9 cellular contexts compared by ENCODE assay signal in the genomic region with DNA sequence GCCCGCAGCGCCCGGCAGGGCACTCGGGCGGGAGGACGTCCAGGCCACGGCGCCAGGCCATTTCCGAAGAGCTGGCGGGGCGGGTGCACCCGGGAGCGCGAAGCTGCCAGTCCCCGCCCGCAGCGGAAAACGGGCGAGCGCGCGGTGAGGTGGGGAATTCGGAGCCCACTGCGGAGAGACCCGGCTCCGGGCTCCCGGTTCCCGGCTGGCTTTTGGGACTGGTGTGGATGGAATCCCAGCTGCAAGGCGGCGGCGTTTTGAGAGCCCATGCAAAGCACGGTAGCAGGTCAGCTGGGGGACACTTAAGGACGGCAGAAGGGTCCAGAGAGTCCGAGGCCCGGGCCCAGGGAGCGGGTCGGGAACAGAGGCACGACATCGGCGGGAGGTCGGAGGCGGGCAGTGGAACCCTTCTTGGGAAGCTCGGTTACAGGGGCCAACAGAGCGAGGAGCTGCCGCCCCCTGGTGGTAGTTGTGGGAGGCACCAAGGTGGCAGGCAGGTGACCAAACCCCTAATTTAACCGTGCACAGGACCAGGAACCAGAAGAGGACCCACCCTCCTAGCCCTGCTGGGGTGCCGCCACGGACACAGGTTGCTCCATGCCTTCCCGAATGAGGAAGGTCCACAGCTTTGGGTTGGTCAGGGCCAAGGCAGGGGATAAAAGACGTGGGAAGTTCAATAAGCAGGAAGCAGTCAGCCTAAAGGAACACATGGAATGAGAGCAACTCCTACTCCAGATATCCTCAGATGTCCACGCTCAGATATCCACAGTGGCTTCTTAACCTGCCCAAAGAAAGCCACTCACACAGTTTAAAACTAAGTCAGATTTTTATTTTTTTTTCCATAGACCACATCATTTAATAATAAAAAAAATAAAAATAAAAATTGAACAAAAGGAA. TPM values are rescaled to one million over a fixed set of nuclear protein-coding genes. Genes with fewer than 3 reads are reported as not detected.
A peak's percentile ranks its signal among the peaks of the same experiment; 100 is the strongest.
DNase-seq lines count a peak whose midpoint lies in the region; ATAC-seq and TF ChIP-seq lines count a peak whose summit lies in the region.
"Had no signal": no experiment of that assay in that cellular context is flagged by ENCODE, and none has a peak within 500 bp of the region (broad histone marks: within the 10 kb centered on the region; RNA-seq: fewer than 3 reads in every experiment).

No MANE protein-coding gene starts in this region.

- ATAC-seq in GM21786 (IDR thresholded peaks at IDR 0.05; ENCODE audit: unreplicated experiment) (peak; percentile 46), gastroesophageal sphincter (peak; percentile 82)

- no peaks in the 10 kb centered on the region for H3K9me3 Mint-ChIP-seq in Caco-2 (ENCODE audit: unreplicated experiment)

- peak overlapping the region; percentile 85 for H3K4me3 Mint-ChIP-seq in Caco-2 (ENCODE audit: unreplicated experiment)

- H3K4me1 Mint-ChIP-seq in Caco-2 (ENCODE audit: low read depth, unreplicated experiment) = peaks cover 23% of the 10 kb centered on the region

- POLR2A ChIA-PET in Caco-2 (lab: Charles Lee) = interaction anchor here (0.6 to 1.3 kb wide), 10 partner anchors 11 to 101 kb away, joined by 3 to 12 read pairs (median 5); partner anchors contain the start of genes ACIN1, AJUBA, C14orf119 and HAUS4

- H3K36me3 ChIP-seq in Caco-2 (ENCODE audit: control insufficient read depth, insufficient read depth, low read length) = peaks cover 5% of the 10 kb centered on the region
- H3K36me3 ChIP-seq in gastroesophageal sphincter = peaks cover 0 to 44% of the 10 kb centered on the region in 2 donors
- no peaks in the 10 kb centered on the region for H3K36me3 ChIP-seq in ovary
- H3K36me3 ChIP-seq in tibial artery = peaks cover 40 to 46% (median 41%) of the 10 kb centered on the region in 3 donors

- no peaks in the 10 kb centered on the region for H3K27me3 Mint-ChIP-seq in Caco-2 (ENCODE audit: insufficient read depth, unreplicated experiment)

- TF ChIP-seq CTCF in Caco-2 (IDR thresholded peaks at IDR 0.05; ENCODE audit: insufficient read depth in 1 of 2, low read depth in 1 of 2, low read length in 1 of 2, severe bottlenecking in 1 of 2, unreplicated experiment in 1 of 2) = peak; percentile 93 to 96
- TF ChIP-seq CTCF in gastroesophageal sphincter (IDR thresholded peaks at IDR 0.05) = peak in 3 of 4 experiments; percentile 90 to 98 (median 96)
- TF ChIP-seq CTCF in ovary (IDR thresholded peaks at IDR 0.05) = peak; percentile 86 to 95 (median 94)
- peak; percentile 93 to 95 for TF ChIP-seq CTCF in tibial artery (IDR thresholded peaks at IDR 0.05)

- TSS peak; percentile 19 for BruUV-seq in Caco-2 (replicated peaks; lab: Mats Ljungman, UMichigan)

- CTCF ChIA-PET in Caco-2 (lab: Charles Lee) = interaction anchor here (0.7 to 4.2 kb wide), 18 partner anchors 10 to 229 kb away, joined by 3 to 102 read pairs (median 6); partner anchors contain the start of genes ACIN1, AJUBA, C14orf119 and HAUS4

- no peak for TF ChIP-seq EP300 in gastroesophageal sphincter (IDR thresholded peaks at IDR 0.05)
- no peak for TF ChIP-seq EP300 in ovary (IDR thresholded peaks at IDR 0.05)

- H3K27me3 ChIP-seq in Caco-2 (replicated peaks; ENCODE audit: control insufficient read depth, insufficient read depth, low read length) (no peaks in the 10 kb centered on the region), gastroesophageal sphincter (no peaks in the 10 kb centered on the region), ovary (no peaks in the 10 kb centered on the region), tibial artery (no peaks in the 10 kb centered on the region)

- peak overlapping the region; percentile 68 for H3K27ac Mint-ChIP-seq in Caco-2 (ENCODE audit: unreplicated experiment)

- WGBS in gastroesophageal sphincter (ENCODE audit: low coverage in 1 of 2), 2 donors = 9 to 20% methylated on average over 1 to 4 of the region's 51 CpGs
- WGBS in ovary, 3 donors = 0 to 1% (median 1%) methylated on average over 34 to 51 of the region's 51 CpGs

- intact Hi-C loops in Caco-2 (cut with micrococcal nuclease; ENCODE audit: unreplicated experiment) (loop anchor here (1.0 to 5.0 kb wide), 4 partner anchors 64 to 501 kb away; partner anchors contain the start of gene PRMT5), ovary (cut with DNase I) (loop anchor here (2.0 to 5.0 kb wide), 3 partner anchors 71 to 73 kb away; no protein-coding TSS in a partner anchor), tibial artery (cut with DNase I; ENCODE audit: low total_unique reads) (loop anchor here (2.0 kb wide), 1 partner anchor 71 kb away; no protein-coding TSS in a partner anchor)

- peaks cover 61% of the 10 kb centered on the region for H3K36me3 Mint-ChIP-seq in Caco-2 (ENCODE audit: insufficient read depth, unreplicated experiment)

- H3K9me3 ChIP-seq in Caco-2 (no peaks in the 10 kb centered on the region), gastroesophageal sphincter (no peaks in the 10 kb centered on the region), ovary (no peaks in the 10 kb centered on the region), tibial artery (no peaks in the 10 kb centered on the region)

- H3K27ac ChIP-seq in gastroesophageal sphincter (peak overlapping the region; percentile 29 to 84 (median 80)), ovary (peak overlapping the region; percentile 10 to 45), tibial artery (peak overlapping the region; percentile 37 to 62)

- H3K4me3 ChIP-seq in Caco-2 (ENCODE audit: low read depth, low read length) (peak overlapping the region; percentile 56), gastroesophageal sphincter (peak overlapping the region; percentile 58 to 76), ovary (peak overlapping the region; percentile 54), tibial artery (peak overlapping the region; percentile 55 to 70)

- TF ChIP-seq POLR2A in gastroesophageal sphincter (IDR thresholded peaks at IDR 0.05) (no peak), ovary (IDR thresholded peaks at IDR 0.05) (no peak)

- H3K4me1 ChIP-seq in Caco-2 (peaks cover 18% of the 10 kb centered on the region), gastroesophageal sphincter (peaks cover 0 to 41% (median 14%) of the 10 kb centered on the region in 3 donors), ovary (ENCODE audit: insufficient read depth) (no peaks in the 10 kb centered on the region), tibial artery (peaks cover 0 to 29% (median 17%) of the 10 kb centered on the region in 4 donors)

- DNase-seq in Caco-2 (peak; percentile 91 to 94), LoVo (ENCODE audit: low spot score) (peak; percentile 89), ovary (peak; percentile 86 to 92 (median 90)), tibial artery (peak; percentile 81 to 92), SKM-1 (lab: John Stamatoyannopoulos, UW; ENCODE audit: unreplicated experiment) (no peak)
- peak; percentile 75 to 80 for DNase-seq in activated T-helper 1 cell treated with anti-CD3 and anti-CD28 coated beads, Interleukin-2, amount 50 U/mL, for 16 hours (ENCODE audit: low read depth in 1 of 2, low spot score in 1 of 2)

RNA-seq across cellular contexts. Expression of gene CDH24, which starts 0.7 kb away (rescaled TPM):
- total RNA-seq in Caco-2 (2022) (7.9 TPM in 2 replicates), gastroesophageal sphincter (1 to 10 TPM; 1.5 to 3.6 (median 2.6) TPM), ovary (1 to 10 TPM; 1.0 to 6.6 (median 2.3) TPM)
- 1 to 10 TPM; 2.1 to 5.5 TPM for polyA plus RNA-seq in ovary

RNA-seq across cellular contexts. Expression of gene PSMB11, which starts 16.0 kb away (rescaled TPM):
- total RNA-seq in Caco-2 (2022) (not detected in 2 replicates), gastroesophageal sphincter (under 1 TPM in 1 of 4 donors, not detected in 3; 0.27 TPM), ovary (not detected)
- not detected for polyA plus RNA-seq in ovary
- total RNA-seq: subcutaneous adipose tissue had no signal

RNA-seq across cellular contexts. Expression of gene PSMB5, which starts 23.3 kb away (rescaled TPM):
- total RNA-seq in Caco-2 (2022) = 172 and 189 TPM in 2 replicates
- 100 to 1,000 TPM; 125 to 182 (median 133) TPM for total RNA-seq in gastroesophageal sphincter
- 100 to 1,000 TPM in 1 of 7 donors, 10 to 100 TPM in 6; 65.3 to 144 (median 77.4) TPM for total RNA-seq in ovary
- polyA plus RNA-seq in ovary = 100 to 1,000 TPM in 1 of 2 donors, 10 to 100 TPM in 1; 79.9 to 112 TPM

RNA-seq across cellular contexts. Expression of gene ACIN1, which starts 36.9 kb away (rescaled TPM):
- 193 and 201 TPM in 2 replicates for total RNA-seq in Caco-2 (2022)
- 100 to 1,000 TPM in 1 of 4 donors, 10 to 100 TPM in 3; 55.7 to 121 (median 91.8) TPM for total RNA-seq in gastroesophageal sphincter
- 100 to 1,000 TPM in 5 of 7 donors, 10 to 100 TPM in 2; 83.3 to 162 (median 135) TPM for total RNA-seq in ovary
- polyA plus RNA-seq in ovary = 100 to 1,000 TPM in 1 of 2 donors, 10 to 100 TPM in 1; 95.4 to 165 TPM

RNA-seq across cellular contexts. Expression of gene C14orf119, which starts 37.3 kb away (rescaled TPM):
- total RNA-seq in Caco-2 (2022) = 46.3 and 52.0 TPM in 2 replicates
- 10 to 100 TPM; 31.3 to 38.2 (median 33.4) TPM for total RNA-seq in gastroesophageal sphincter
- 10 to 100 TPM; 13.8 to 47.2 (median 41.5) TPM for total RNA-seq in ovary
- 10 to 100 TPM; 31.4 to 55.6 TPM for polyA plus RNA-seq in ovary

Comparison
In these comparisons a context has a peak if more than half of its experiments do, and no peak if none do; other contexts are left out.
1. H3K27ac ChIP-seq: peak in every context shown above with its lines; median percentile 80 in gastroesophageal sphincter; 50 in tibial artery; 28 in ovary.